19 cellular contexts compared by ENCODE assay signal in genomic region chr20:44142416-44142815, GRCh38. TPM values are rescaled to one million over a fixed set of nuclear protein-coding genes. Genes with fewer than 3 reads are reported as not detected.
DNase-seq lines count a peak whose midpoint lies in the region; ATAC-seq and TF ChIP-seq lines count a peak whose summit lies in the region.
"Had no signal": no experiment of that assay in that cellular context is flagged by ENCODE, and none has a peak within 500 bp of the region (broad histone marks: within the 10 kb centered on the region; RNA-seq: fewer than 3 reads in every experiment).

No MANE protein-coding gene starts in this region.

- DNase-seq in AG10803 (ENCODE audit: low read depth) (peak; percentile 77), astrocyte of the cerebellum (ENCODE audit: low read depth) (peak; percentile 68), heart left ventricle (peak in 1 of 5 donors; percentile 33), trophoblast cell (no peak), germinal center (ENCODE audit: low spot score) (no peak), SKM-1 treated with dmso at 0.1 percent for 144 hours (lab: John Stamatoyannopoulos, UW; ENCODE audit: unreplicated experiment) (no peak)
- no peak for DNase-seq in activated T-cell treated with anti-CD3 and anti-CD28 coated beads, Interleukin-2, amount 50 U/mL, for 24 hours
- DNase-seq: activated CD4-positive, CD25-positive, alpha-beta regulatory T cell treated with anti-CD3 and anti-CD28 coated beads, Interleukin-2, amount 50 U/mL, for 72 hours; Calu3; naive B cell; NCI-H1417 treated with DMSO at 0.1 percent for 48 hours; NCI-H510A had no signal

- H3K23ac ChIP-seq in trophoblast cell (ENCODE audit: low read length) = no peak overlapping the region

- TF ChIP-seq CTCF in AG10803 (conservative IDR thresholded peaks at IDR 0.05; ENCODE audit: low read length) = no peak
- TF ChIP-seq CTCF in astrocyte of the cerebellum (IDR thresholded peaks at IDR 0.05; ENCODE audit: low read depth, low read length, missing control alignments) = no peak
- no peak for TF ChIP-seq CTCF in heart left ventricle (IDR thresholded peaks at IDR 0.05)

- peaks cover 4% of the 10 kb centered on the region for H3K79me2 ChIP-seq in trophoblast cell (ENCODE audit: control insufficient read depth, insufficient read depth, low read length, poor library complexity)

- peaks cover 11 to 95% (median 49%) of the 10 kb centered on the region in 12 donors for H3K4me1 ChIP-seq in heart left ventricle
- peaks cover 35 to 38% of the 10 kb centered on the region in 2 experiments for H3K4me1 ChIP-seq in trophoblast cell (ENCODE audit: control insufficient read depth in 1 of 2, insufficient read depth in 2 of 2, low read length in 2 of 2)
- H3K4me1 ChIP-seq: A549 had no signal

- H3K79me1 ChIP-seq in trophoblast cell (ENCODE audit: low read length) = peaks cover 45% of the 10 kb centered on the region

- no peak for TF ChIP-seq POLR2A in heart left ventricle (IDR thresholded peaks at IDR 0.05)

- no peaks in the 10 kb centered on the region for H3K36me3 Mint-ChIP-seq in activated T-cell treated with anti-CD3 and anti-CD28 coated beads, Interleukin-2, amount 50 U/mL, for 24 hours (ENCODE audit: low read depth)
- H3K36me3 Mint-ChIP-seq: IgD-negative memory B cell, naive B cell had no signal

- H3K4me3 ChIP-seq in AG10803 (ENCODE audit: low read length) (no peak overlapping the region), astrocyte of the cerebellum (ENCODE audit: low read depth, low read length) (no peak overlapping the region), heart left ventricle (no peak overlapping the region), trophoblast cell (ENCODE audit: low read depth, low read length) (no peak overlapping the region)
- H3K4me3 ChIP-seq: A549, skin epidermis had no signal

- in situ Hi-C loops in astrocyte of the cerebellum (cut with HindIII; ENCODE audit: low sequenced_read_pairs) = no loop called here

- no peak overlapping the region for H3K4me3 Mint-ChIP-seq in activated T-cell treated with anti-CD3 and anti-CD28 coated beads, Interleukin-2, amount 50 U/mL, for 24 hours
- H3K4me3 Mint-ChIP-seq: IgD-negative memory B cell; stimulated activated naive CD8-positive, alpha-beta T cell treated with anti-CD3 and anti-CD28 coated beads, Interleukin-15, Interleukin-2, amounts not matched to agents 100 ng/mL and 50 ng/mL, for 24 hours; T-helper 1 cell treated with Interleukin-12 subunit alpha and Interleukin-12 subunit beta and Interleukin-4 antibody, amounts not matched to agents 30 μg/mL and 1 μg/mL, for 36 hours had no signal

- ATAC-seq in heart left ventricle = peak in 1 of 4 donors; percentile 3
- ATAC-seq in HG02884 (IDR thresholded peaks at IDR 0.05; ENCODE audit: unreplicated experiment) = no peak
- ATAC-seq: A549, Panc1 had no signal

- peak overlapping the region; percentile 80 for H2BK12ac ChIP-seq in trophoblast cell (ENCODE audit: low read length)

- H3K4ac ChIP-seq in trophoblast cell (ENCODE audit: low read depth, low read length) = no peak overlapping the region

- intact Hi-C loops in heart left ventricle (cut with DNase I) = loop anchor here in 3 of 10 donors (5.0 kb wide), 1 partner anchor 40 kb away; no protein-coding TSS in a partner anchor

- H3K9me3 ChIP-seq in heart left ventricle (no peaks in the 10 kb centered on the region), trophoblast cell (ENCODE audit: insufficient read depth, low read depth, low read length) (no peaks in the 10 kb centered on the region)
- H3K9me3 ChIP-seq: A549 had no signal

- no peak overlapping the region for H3K27ac Mint-ChIP-seq in activated T-cell treated with anti-CD3 and anti-CD28 coated beads, Interleukin-2, amount 50 U/mL, for 24 hours
- H3K27ac Mint-ChIP-seq: IgD-negative memory B cell; naive B cell; stimulated activated naive CD8-positive, alpha-beta T cell treated with anti-CD3 and anti-CD28 coated beads, Interleukin-15, Interleukin-2, amounts not matched to agents 100 ng/mL and 50 ng/mL, for 24 hours; T-helper 1 cell treated with Interleukin-12 subunit alpha and Interleukin-12 subunit beta and Interleukin-4 antibody, amounts not matched to agents 30 μg/mL and 1 μg/mL, for 36 hours had no signal

- peak overlapping the region; percentile 80 for H4K91ac ChIP-seq in trophoblast cell (ENCODE audit: low read depth, low read length)

- peak overlapping the region; percentile 49 for H2BK5ac ChIP-seq in trophoblast cell (ENCODE audit: low read depth, low read length, poor library complexity)

- H2BK120ac ChIP-seq in trophoblast cell (ENCODE audit: insufficient read depth, low read length, poor library complexity) = peak overlapping the region; percentile 15

- H2AK5ac ChIP-seq in trophoblast cell (ENCODE audit: low read length) = peak overlapping the region; percentile 92

- peak overlapping the region; percentile 63 for H4K8ac ChIP-seq in trophoblast cell (ENCODE audit: low read depth, low read length)

- H4K12ac ChIP-seq in trophoblast cell (ENCODE audit: low read depth, low read length) = peak overlapping the region; percentile 21

- no peaks in the 10 kb centered on the region for H3K9me3 Mint-ChIP-seq in activated T-cell treated with anti-CD3 and anti-CD28 coated beads, Interleukin-2, amount 50 U/mL, for 24 hours
- H3K9me3 Mint-ChIP-seq: IgD-negative memory B cell; naive B cell; stimulated activated naive CD8-positive, alpha-beta T cell treated with anti-CD3 and anti-CD28 coated beads, Interleukin-15, Interleukin-2, amounts not matched to agents 100 ng/mL and 50 ng/mL, for 24 hours; T-helper 1 cell treated with Interleukin-12 subunit alpha and Interleukin-12 subunit beta and Interleukin-4 antibody, amounts not matched to agents 30 μg/mL and 1 μg/mL, for 36 hours had no signal

- peak overlapping the region; percentile 38 to 96 (median 90) for H3K27ac ChIP-seq in heart left ventricle
- peak overlapping the region; percentile 14 for H3K27ac ChIP-seq in trophoblast cell (ENCODE audit: low read depth, low read length)
- H3K27ac ChIP-seq: A549, skin epidermis had no signal

- 25 to 41% (median 35%) methylated on average over 8 of the region's 8 CpGs for WGBS in heart left ventricle, 4 donors
- WGBS in trophoblast cell (ENCODE audit: extremely low coverage, insufficient coverage, insufficient read length) = no CpG with 5 or more reads among the region's 8 CpGs

- peak overlapping the region; percentile 89 for H3K18ac ChIP-seq in trophoblast cell (ENCODE audit: low read length)

- H2AFZ ChIP-seq in trophoblast cell (ENCODE audit: insufficient read depth, low read length, poor library complexity) = peak overlapping the region; percentile 27

- H3K36me3 ChIP-seq in heart left ventricle (peaks cover 0 to 16% (median 0%) of the 10 kb centered on the region in 9 donors), trophoblast cell (ENCODE audit: control insufficient read depth in 1 of 2, insufficient read depth in 2 of 2, low read length in 2 of 2) (peaks cover 15 to 28% of the 10 kb centered on the region in 2 experiments)

- H3K4me2 ChIP-seq in trophoblast cell (ENCODE audit: low read length) = no peak overlapping the region
- H3K4me2 ChIP-seq: A549 had no signal

- no peaks in the 10 kb centered on the region for H3K4me1 Mint-ChIP-seq in activated T-cell treated with anti-CD3 and anti-CD28 coated beads, Interleukin-2, amount 50 U/mL, for 24 hours (ENCODE audit: low read depth)
- H3K4me1 Mint-ChIP-seq: naive B cell had no signal

- H3K27me3 ChIP-seq in heart left ventricle = no peaks in the 10 kb centered on the region
- H3K27me3 ChIP-seq in trophoblast cell (ENCODE audit: insufficient read depth, low read length) = no peaks in the 10 kb centered on the region

- peak overlapping the region; percentile 53 for H3K14ac ChIP-seq in trophoblast cell (ENCODE audit: low read length)

- H3K27me3 Mint-ChIP-seq in activated T-cell treated with anti-CD3 and anti-CD28 coated beads, Interleukin-2, amount 50 U/mL, for 24 hours = peaks cover 9% of the 10 kb centered on the region

- H3K9ac ChIP-seq in trophoblast cell (ENCODE audit: low read length) = no peak overlapping the region

RNA-seq across cellular contexts. Expression of gene JPH2, which starts 44.6 kb away (rescaled TPM):
- 100 to 1,000 TPM in 8 of 9 donors, 10 to 100 TPM in 1; 99.5 to 219 (median 166) TPM for total RNA-seq in heart left ventricle
- polyA plus RNA-seq in heart left ventricle = 100 to 1,000 TPM; 129 to 144 TPM
- polyA plus RNA-seq in trophoblast cell (2013) = 13.7 and 14.2 TPM in 2 replicates
- polyA plus RNA-seq: IgD-negative memory B cell had no signal

Comparison
In these comparisons a context has a peak if more than half of its experiments do, and no peak if none do; other contexts are left out.
1. DNase-seq: peak in AG10803 (single experiment) and astrocyte of the cerebellum (single experiment); none in trophoblast cell (0 of 2), germinal center (single experiment), activated T-cell treated with anti-CD3 and anti-CD28 coated beads, Interleukin-2, amount 50 U/mL, for 24 hours (single experiment) and SKM-1 treated with dmso at 0.1 percent for 144 hours (single experiment).